Comparison of ENCODE assay signal across 33 cellular contexts in the genomic region with DNA sequence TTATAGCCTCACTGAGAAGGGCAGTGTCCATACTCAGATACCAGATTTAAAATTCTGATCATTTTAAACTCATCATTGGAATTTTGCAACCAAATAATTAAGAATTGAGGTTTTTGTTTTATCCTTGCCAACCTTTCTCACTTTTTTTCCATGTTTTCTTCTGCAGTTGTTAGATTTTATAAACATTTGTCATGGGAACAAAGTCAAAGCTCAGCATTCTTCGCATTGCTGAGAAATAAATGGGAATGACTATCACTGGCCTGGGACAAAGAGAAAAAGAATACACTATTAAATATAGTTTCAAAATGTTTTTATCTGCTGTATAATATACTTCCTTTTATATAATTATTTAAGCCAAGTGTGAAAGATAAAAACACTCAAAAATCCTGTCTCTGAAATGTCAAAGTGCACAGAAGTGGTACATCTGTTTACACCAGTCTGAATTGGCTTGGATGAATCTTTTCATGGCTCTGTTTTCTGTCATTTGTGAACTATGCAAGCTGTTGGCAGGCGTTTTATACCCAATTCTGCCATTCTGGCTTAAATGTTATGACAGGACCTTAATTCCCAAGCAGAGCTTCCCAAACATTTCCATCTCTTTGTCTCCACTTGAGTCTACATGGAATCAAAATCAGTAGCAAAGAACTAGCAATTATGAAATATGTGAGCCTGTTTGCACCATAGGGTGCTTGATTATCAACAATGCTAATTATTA.
A peak's percentile ranks its signal among the peaks of the same experiment; 100 is the strongest.
DNase-seq lines count a peak whose midpoint lies in the region; ATAC-seq and TF ChIP-seq lines count a peak whose summit lies in the region.
"Had no signal": no experiment of that assay in that cellular context is flagged by ENCODE, and none has a peak within 500 bp of the region (broad histone marks: within the 10 kb centered on the region; RNA-seq: fewer than 3 reads in every experiment).

No MANE protein-coding gene starts in this region.

- H3K56ac ChIP-seq in mesendoderm (ENCODE audit: low read length), result no peak overlapping the region

- H3K23ac ChIP-seq in mesendoderm (ENCODE audit: low read length), result no peak overlapping the region

- H3K27me3 Mint-ChIP-seq in chondrocyte (ENCODE audit: low read depth) (no peaks in the 10 kb centered on the region), osteocyte (ENCODE audit: unreplicated experiment) (no peaks in the 10 kb centered on the region)
- H3K27me3 Mint-ChIP-seq: activated CD4-positive, alpha-beta T cell treated with anti-CD3 and anti-CD28 coated beads for 36 hours; activated naive CD4-positive, alpha-beta T cell treated with anti-CD3 and anti-CD28 coated beads, Interleukin-2, amount 50 U/mL, for 24 hours; activated T-helper 17 cell treated with anti-CD3 and anti-CD28 coated beads, Interleukin-2, amount 50 U/mL, for 72 hours; naive B cell had no signal

- H3K18ac ChIP-seq in mesendoderm (ENCODE audit: low read length), result no peak overlapping the region

- H3K9ac ChIP-seq in mesendoderm (ENCODE audit: low read length), result no peak overlapping the region
- H3K9ac ChIP-seq: BLaER1 had no signal

- H3K4me1 ChIP-seq in mesendoderm (ENCODE audit: control insufficient read depth, low read depth, low read length) (no peaks in the 10 kb centered on the region), right atrium auricular region (no peaks in the 10 kb centered on the region)
- H3K4me1 ChIP-seq: BLaER1, colonic mucosa, HAP-1, left lung, prostate gland had no signal

- DNase-seq in GM04503 (ENCODE audit: low read depth) (peak; percentile 11), NCI-H146 treated with DMSO at 0.1 percent for 48 hours (lab: John Stamatoyannopoulos, UW; ENCODE audit: unreplicated experiment) (peak; percentile 77), chondrocyte (ENCODE audit: low spot score) (no peak), osteocyte (ENCODE audit: extremely low spot score, unreplicated experiment) (no peak), mesendoderm (no peak), right atrium auricular region (ENCODE audit: low spot score) (no peak)
- DNase-seq: activated CD4-positive, alpha-beta T cell treated with anti-CD3 and anti-CD28 coated beads for 36 hours; activated CD8-positive, alpha-beta T cell treated with anti-CD3 and anti-CD28 coated beads, Interleukin-2, amount 10 ng/mL, durations not matched to agents 7 days and 5 days; anterior cingulate cortex; colonic mucosa; effector CD8-positive, alpha-beta T cell; Karpas-422; left lung; naive B cell; NCI-H187; NCI-H2171; NCI-H524 treated with DMSO at 0.1 percent for 48 hours; SHP77; sigmoid colon; stimulated activated CD4-positive, alpha-beta T cell treated with anti-CD3 and anti-CD28 coated beads, Interleukin-15, amount 100 ng/mL, for 24 hours; stimulated activated CD4-positive, alpha-beta T cell treated with anti-CD3 and anti-CD28 coated beads, Interleukin-4, amount 100 ng/mL, for 4 hours; trophoblast cell had no signal

- H3K27ac ChIP-seq in mesendoderm (ENCODE audit: low read depth, low read length), result no peak overlapping the region
- no peak overlapping the region for H3K27ac ChIP-seq in right atrium auricular region
- H3K27ac ChIP-seq: BLaER1, colonic mucosa, epithelial cell of prostate, left lung, prostate gland had no signal

- ATAC-seq in HG03045 (IDR thresholded peaks at IDR 0.05; ENCODE audit: unreplicated experiment) (no peak), GM21390 (IDR thresholded peaks at IDR 0.05; ENCODE audit: unreplicated experiment) (no peak)
- ATAC-seq: activated CD4-positive, alpha-beta T cell treated with anti-CD3 and anti-CD28 coated beads for 36 hours; activated CD8-positive, alpha-beta T cell treated with anti-CD3 and anti-CD28 coated beads, Interleukin-2, amount 10 ng/mL, durations not matched to agents 7 days and 5 days; activated T-helper 17 cell treated with anti-CD3 and anti-CD28 coated beads, Interleukin-2, amount 50 U/mL, for 72 hours; HepG2; left lung; Panc1 had no signal

- no peaks in the 10 kb centered on the region for H3K79me2 ChIP-seq in mesendoderm (ENCODE audit: control insufficient read depth, insufficient read depth, low read length)

- no peak overlapping the region for H4K5ac ChIP-seq in mesendoderm (ENCODE audit: low read length)

- H3K4me3 Mint-ChIP-seq in chondrocyte (ENCODE audit: unreplicated experiment) (no peak overlapping the region), osteocyte (ENCODE audit: unreplicated experiment) (no peak overlapping the region)
- H3K4me3 Mint-ChIP-seq: activated CD4-positive, alpha-beta T cell treated with anti-CD3 and anti-CD28 coated beads for 36 hours; activated CD8-positive, alpha-beta T cell treated with anti-CD3 and anti-CD28 coated beads, Interleukin-2, amount 10 ng/mL, durations not matched to agents 7 days and 5 days; activated naive CD4-positive, alpha-beta T cell treated with anti-CD3 and anti-CD28 coated beads, Interleukin-2, amount 50 U/mL, for 24 hours; activated T-helper 17 cell treated with anti-CD3 and anti-CD28 coated beads, Interleukin-2, amount 50 U/mL, for 72 hours; naive B cell; T-helper 2 cell treated with Interferon-gamma antibody and Interleukin-4, amounts not matched to agents 5 μg/mL and 100 μg/mL, for 36 hours had no signal

- H4K8ac ChIP-seq in mesendoderm (ENCODE audit: low read depth, low read length), result no peak overlapping the region

- no CpG with 5 or more reads among the region's 2 CpGs for WGBS in mesendoderm (ENCODE audit: extremely low coverage, insufficient coverage, low lambda C conversion rate)

- no peak overlapping the region for H2BK5ac ChIP-seq in mesendoderm (ENCODE audit: low read length)

- H2BK120ac ChIP-seq in mesendoderm (ENCODE audit: low read depth, low read length), result no peak overlapping the region

- TF ChIP-seq CTCF in chondrocyte (IDR thresholded peaks at IDR 0.05), result no peak
- TF ChIP-seq CTCF in osteocyte (IDR thresholded peaks at IDR 0.05), result no peak
- no peak for TF ChIP-seq CTCF in right atrium auricular region (IDR thresholded peaks at IDR 0.05)

- H3K4me1 Mint-ChIP-seq in chondrocyte (ENCODE audit: low read depth) (peaks cover 16% of the 10 kb centered on the region), osteocyte (ENCODE audit: unreplicated experiment) (peaks cover 21% of the 10 kb centered on the region)
- H3K4me1 Mint-ChIP-seq: activated CD4-positive, alpha-beta T cell treated with anti-CD3 and anti-CD28 coated beads for 36 hours; activated naive CD4-positive, alpha-beta T cell treated with anti-CD3 and anti-CD28 coated beads, Interleukin-2, amount 50 U/mL, for 24 hours; activated T-helper 17 cell treated with anti-CD3 and anti-CD28 coated beads, Interleukin-2, amount 50 U/mL, for 72 hours; naive B cell had no signal

- no peaks in the 10 kb centered on the region for H3K79me1 ChIP-seq in mesendoderm (ENCODE audit: low read length)

- H3K27ac Mint-ChIP-seq in chondrocyte (ENCODE audit: unreplicated experiment) (peak overlapping the region; percentile 29), osteocyte (ENCODE audit: unreplicated experiment) (peak overlapping the region; percentile 65)
- H3K27ac Mint-ChIP-seq: activated CD4-positive, alpha-beta T cell treated with anti-CD3 and anti-CD28 coated beads for 36 hours; activated CD8-positive, alpha-beta T cell treated with anti-CD3 and anti-CD28 coated beads, Interleukin-2, amount 10 ng/mL, durations not matched to agents 7 days and 5 days; activated naive CD4-positive, alpha-beta T cell treated with anti-CD3 and anti-CD28 coated beads, Interleukin-2, amount 50 U/mL, for 24 hours; activated T-helper 17 cell treated with anti-CD3 and anti-CD28 coated beads, Interleukin-2, amount 50 U/mL, for 72 hours; naive B cell; T-helper 2 cell treated with Interferon-gamma antibody and Interleukin-4, amounts not matched to agents 5 μg/mL and 100 μg/mL, for 36 hours had no signal

- H3K9me3 Mint-ChIP-seq in chondrocyte (ENCODE audit: low read depth) (no peaks in the 10 kb centered on the region), osteocyte (ENCODE audit: unreplicated experiment) (peaks cover 3% of the 10 kb centered on the region)
- H3K9me3 Mint-ChIP-seq: activated T-helper 17 cell treated with anti-CD3 and anti-CD28 coated beads, Interleukin-2, amount 50 U/mL, for 72 hours; T-helper 2 cell treated with Interferon-gamma antibody and Interleukin-4, amounts not matched to agents 5 μg/mL and 100 μg/mL, for 36 hours had no signal

- no peak overlapping the region for H3K4me2 ChIP-seq in mesendoderm (ENCODE audit: low read length)
- H3K4me2 ChIP-seq: BLaER1 had no signal

- H3K36me3 Mint-ChIP-seq in chondrocyte (ENCODE audit: low read depth) (no peaks in the 10 kb centered on the region), osteocyte (ENCODE audit: unreplicated experiment) (no peaks in the 10 kb centered on the region)
- H3K36me3 Mint-ChIP-seq: activated naive CD4-positive, alpha-beta T cell treated with anti-CD3 and anti-CD28 coated beads, Interleukin-2, amount 50 U/mL, for 24 hours; naive B cell had no signal

- H2BK15ac ChIP-seq in mesendoderm (replicated peaks; ENCODE audit: low read depth), result no peak overlapping the region

- H3K4me3 ChIP-seq in mesendoderm (ENCODE audit: low read length) (no peak overlapping the region), right atrium auricular region (no peak overlapping the region)
- H3K4me3 ChIP-seq: BLaER1, colonic mucosa, HAP-1, left lung, prostate gland, sigmoid colon had no signal

- H3K36me3 ChIP-seq in mesendoderm (ENCODE audit: control insufficient read depth, insufficient read depth, low read length), result no peaks in the 10 kb centered on the region
- H3K36me3 ChIP-seq in right atrium auricular region, result no peaks in the 10 kb centered on the region
- H3K36me3 ChIP-seq: BLaER1, colonic mucosa, HAP-1, left lung, prostate gland, sigmoid colon had no signal

- H3K4ac ChIP-seq in mesendoderm (ENCODE audit: low read depth, low read length), result no peak overlapping the region

- H3K9me3 ChIP-seq in right atrium auricular region, result no peaks in the 10 kb centered on the region
- H3K9me3 ChIP-seq: BLaER1, colonic mucosa, HAP-1, left lung, prostate gland, sigmoid colon had no signal

- H2AK5ac ChIP-seq in mesendoderm (ENCODE audit: low read length), result no peak overlapping the region

- H3K27me3 ChIP-seq in mesendoderm (ENCODE audit: insufficient read depth, low read length, poor library complexity), result no peaks in the 10 kb centered on the region
- no peaks in the 10 kb centered on the region for H3K27me3 ChIP-seq in right atrium auricular region
- H3K27me3 ChIP-seq: BLaER1, colonic mucosa, left lung, sigmoid colon had no signal

Comparison
In these comparisons a context has a peak if more than half of its experiments do, and no peak if none do; other contexts are left out.
1. DNase-seq: peak in GM04503 (single experiment) and NCI-H146 treated with DMSO at 0.1 percent for 48 hours (single experiment); none in chondrocyte (single experiment), osteocyte (single experiment), mesendoderm (single experiment) and right atrium auricular region (single experiment).